ENCODE assay signal across 19 cellular contexts in the genomic region with DNA sequence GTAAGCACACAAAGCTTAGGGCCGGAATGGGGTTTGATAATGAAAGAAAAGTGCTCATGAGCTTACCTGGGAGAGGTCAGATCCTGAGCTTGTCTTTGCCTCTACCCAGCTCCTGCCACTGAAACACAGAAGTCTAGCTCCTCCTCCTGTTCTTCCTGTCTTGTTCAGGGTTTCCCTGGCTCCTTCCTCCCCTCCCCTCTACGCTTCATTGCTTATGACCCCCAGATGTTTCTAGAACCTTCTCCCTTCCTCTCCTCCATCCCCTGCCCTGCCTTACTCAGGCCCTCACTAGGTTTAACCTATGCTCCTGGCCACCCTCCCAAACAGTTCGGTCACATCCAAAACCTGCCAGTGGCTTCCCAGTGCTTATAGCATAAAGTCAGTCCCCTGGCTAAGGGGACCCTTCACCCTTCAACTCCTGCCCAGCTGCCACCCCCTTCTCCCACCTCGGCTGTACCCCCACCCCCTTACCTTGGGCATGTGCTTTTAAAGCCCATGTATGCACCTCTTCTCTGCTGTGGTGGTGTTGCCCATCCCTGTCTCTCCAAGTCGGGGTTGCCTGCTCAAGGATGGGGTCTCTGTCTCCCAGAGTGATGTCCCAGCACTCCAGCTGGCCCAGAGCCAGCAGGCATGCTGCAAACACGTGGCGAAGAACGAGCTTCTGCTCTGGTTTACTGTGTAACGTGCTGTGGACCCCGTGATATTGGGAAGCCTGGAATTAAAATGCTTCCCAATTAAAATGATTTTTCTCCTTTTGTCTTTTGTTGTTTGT.
"Had no signal": no experiment of that assay in that cellular context is flagged by ENCODE, and none has a peak within 500 bp of the region (broad histone marks: within the 10 kb centered on the region; RNA-seq: fewer than 3 reads in every experiment).

No MANE protein-coding gene starts in this region.

- ATAC-seq: activated naive CD8-positive, alpha-beta T cell treated with anti-CD3 and anti-CD28 coated beads, Interleukin-2, amount 50 U/mL, for 24 hours; sciatic nerve; SK-N-SH treated with all-trans-retinoic acid at 6 μM for 48 hours; stimulated activated memory B cell treated with anti-CD40 and anti-IgM and Interleukin-4, amounts not matched to agents 10 μg/mL and 1 μg/mL and 100 μg/mL, for 72 hours had no signal

- H3K4me3 ChIP-seq: esophagus squamous epithelium had no signal

- H3K36me3 Mint-ChIP-seq: activated CD4-positive, alpha-beta memory T cell treated with anti-CD3 and anti-CD28 coated beads for 36 hours; mesothelial cell of epicardium; stimulated activated memory B cell treated with anti-CD40 and anti-IgM and Interleukin-4, amounts not matched to agents 10 μg/mL and 1 μg/mL and 100 μg/mL, for 72 hours had no signal

- H3K27me3 Mint-ChIP-seq: activated CD4-positive, alpha-beta memory T cell treated with anti-CD3 and anti-CD28 coated beads for 36 hours; activated naive CD8-positive, alpha-beta T cell treated with anti-CD3 and anti-CD28 coated beads, Interleukin-2, amount 50 U/mL, for 24 hours; stimulated activated memory B cell treated with anti-CD40 and anti-IgM and Interleukin-4, amounts not matched to agents 10 μg/mL and 1 μg/mL and 100 μg/mL, for 72 hours had no signal

- DNase-seq: activated B cell treated with CpG ODN at 0.5 μM for 24 hours; activated CD4-positive, alpha-beta memory T cell treated with anti-CD3 and anti-CD28 coated beads for 36 hours; activated CD4-positive, alpha-beta T cell treated with anti-CD3 and anti-CD28 coated beads for 4 hours; activated naive CD4-positive, alpha-beta T cell treated with anti-CD3 and anti-CD28 coated beads for 36 hours; activated naive CD8-positive, alpha-beta T cell treated with anti-CD3 and anti-CD28 coated beads, Interleukin-2, amount 50 U/mL, for 24 hours; activated T-cell treated with anti-CD3 and anti-CD28 coated beads for 4 hours; anterior cingulate cortex; brain microvascular endothelial cell; effector CD4-positive, alpha-beta T cell; esophagus squamous epithelium; stimulated activated CD4-positive, alpha-beta T cell treated with anti-CD3 and anti-CD28 coated beads, Interleukin-4, amount 100 ng/mL, for 24 hours; T-helper 1 cell; T-helper 9 cell had no signal

- H3K4me1 Mint-ChIP-seq: activated B cell treated with CpG ODN at 0.5 μM for 24 hours; activated naive CD8-positive, alpha-beta T cell treated with anti-CD3 and anti-CD28 coated beads, Interleukin-2, amount 50 U/mL, for 24 hours; stimulated activated memory B cell treated with anti-CD40 and anti-IgM and Interleukin-4, amounts not matched to agents 10 μg/mL and 1 μg/mL and 100 μg/mL, for 72 hours had no signal

- H3K4me3 Mint-ChIP-seq: activated B cell treated with CpG ODN at 0.5 μM for 24 hours; activated CD4-positive, alpha-beta memory T cell treated with anti-CD3 and anti-CD28 coated beads for 36 hours; activated naive CD4-positive, alpha-beta T cell treated with anti-CD3 and anti-CD28 coated beads for 36 hours; activated naive CD8-positive, alpha-beta T cell treated with anti-CD3 and anti-CD28 coated beads, Interleukin-2, amount 50 U/mL, for 24 hours; activated T-helper 1 cell treated with anti-CD3 and anti-CD28 coated beads, Interleukin-12 subunit alpha, Interleukin-12 subunit beta, Interleukin-2, Interleukin-4 antibody, amounts not matched to agents 30 ng/mL and 10 ng/mL and 1 ng/mL, durations not matched to agents 14 hours and 24 hours and 36 hours; mesothelial cell of epicardium; stimulated activated memory B cell treated with anti-CD40 and anti-IgM and Interleukin-4, amounts not matched to agents 10 μg/mL and 1 μg/mL and 100 μg/mL, for 72 hours had no signal

- H3K79me2 ChIP-seq: parathyroid adenoma had no signal

- H3K9ac ChIP-seq: parathyroid adenoma had no signal

- H2AFZ ChIP-seq: parathyroid adenoma had no signal

- H3K27ac Mint-ChIP-seq: activated B cell treated with CpG ODN at 0.5 μM for 24 hours; activated CD4-positive, alpha-beta memory T cell treated with anti-CD3 and anti-CD28 coated beads for 36 hours; activated naive CD4-positive, alpha-beta T cell treated with anti-CD3 and anti-CD28 coated beads for 36 hours; activated naive CD8-positive, alpha-beta T cell treated with anti-CD3 and anti-CD28 coated beads, Interleukin-2, amount 50 U/mL, for 24 hours; activated T-helper 1 cell treated with anti-CD3 and anti-CD28 coated beads, Interleukin-12 subunit alpha, Interleukin-12 subunit beta, Interleukin-2, Interleukin-4 antibody, amounts not matched to agents 30 ng/mL and 10 ng/mL and 1 ng/mL, durations not matched to agents 14 hours and 24 hours and 36 hours; mesothelial cell of epicardium; stimulated activated memory B cell treated with anti-CD40 and anti-IgM and Interleukin-4, amounts not matched to agents 10 μg/mL and 1 μg/mL and 100 μg/mL, for 72 hours had no signal

- H3K9me3 ChIP-seq: esophagus squamous epithelium had no signal

- H3K4me1 ChIP-seq: parathyroid adenoma had no signal

- H3K27ac ChIP-seq: brain microvascular endothelial cell, esophagus squamous epithelium, parathyroid adenoma had no signal

- H3K9me3 Mint-ChIP-seq: activated B cell treated with CpG ODN at 0.5 μM for 24 hours; activated CD4-positive, alpha-beta memory T cell treated with anti-CD3 and anti-CD28 coated beads for 36 hours; activated naive CD4-positive, alpha-beta T cell treated with anti-CD3 and anti-CD28 coated beads for 36 hours; activated naive CD8-positive, alpha-beta T cell treated with anti-CD3 and anti-CD28 coated beads, Interleukin-2, amount 50 U/mL, for 24 hours; activated T-helper 1 cell treated with anti-CD3 and anti-CD28 coated beads, Interleukin-12 subunit alpha, Interleukin-12 subunit beta, Interleukin-2, Interleukin-4 antibody, amounts not matched to agents 30 ng/mL and 10 ng/mL and 1 ng/mL, durations not matched to agents 14 hours and 24 hours and 36 hours; mesothelial cell of epicardium; stimulated activated memory B cell treated with anti-CD40 and anti-IgM and Interleukin-4, amounts not matched to agents 10 μg/mL and 1 μg/mL and 100 μg/mL, for 72 hours had no signal

- H3K27me3 ChIP-seq: brain microvascular endothelial cell, esophagus squamous epithelium had no signal

- H3K36me3 ChIP-seq: brain microvascular endothelial cell, esophagus squamous epithelium had no signal
